36 cellular contexts compared by ENCODE assay signal in the genomic region with DNA sequence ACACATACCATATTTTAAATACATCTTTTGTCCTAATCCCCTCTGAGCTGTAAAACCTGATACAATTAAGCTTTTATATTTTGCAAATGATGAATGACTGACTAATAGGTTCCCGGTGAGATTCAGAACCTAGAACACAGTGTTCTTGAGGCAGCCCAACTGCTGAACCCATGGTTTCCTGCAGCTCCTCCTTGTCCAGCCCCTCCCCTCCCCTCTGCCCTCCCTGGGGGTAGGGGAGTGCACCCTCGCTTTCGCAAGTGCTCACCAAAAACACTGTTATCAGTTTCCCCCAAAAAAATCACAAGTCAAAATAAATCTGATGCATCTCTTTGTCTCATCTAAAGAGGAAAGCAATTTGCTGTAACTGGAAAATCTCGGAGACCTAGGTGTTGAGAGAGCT.
"Had no signal": no experiment of that assay in that cellular context is flagged by ENCODE, and none has a peak within 500 bp of the region (broad histone marks: within the 10 kb centered on the region; RNA-seq: fewer than 3 reads in every experiment).

No MANE protein-coding gene starts in this region.

- DNase-seq: activated CD4-positive, alpha-beta memory T cell treated with anti-CD3 and anti-CD28 coated beads, Interleukin-2, amount 10 ng/mL, durations not matched to agents 7 days and 5 days; activated CD4-positive, alpha-beta T cell treated with anti-CD3 and anti-CD28 coated beads for 1 hour; activated CD4-positive, alpha-beta T cell treated with anti-CD3 and anti-CD28 coated beads for 48 hours; activated CD4-positive, CD25-positive, alpha-beta regulatory T cell; activated CD8-positive, alpha-beta memory T cell treated with anti-CD3 and anti-CD28 coated beads for 24 hours; activated CD8-positive, alpha-beta memory T cell treated with anti-CD3 and anti-CD28 coated beads, Interleukin-2, amount 10 ng/mL, durations not matched to agents 7 days and 5 days; activated CD8-positive, alpha-beta memory T cell treated with anti-CD3 and anti-CD28 coated beads, Interleukin-2, amount 50 U/mL, for 48 hours; activated effector memory CD4-positive, alpha-beta T cell treated with anti-CD3 and anti-CD28 coated beads, Interleukin-2, amount 50 U/mL, for 16 hours; activated naive CD4-positive, alpha-beta T cell; activated naive CD4-positive, alpha-beta T cell treated with anti-CD3 and anti-CD28 coated beads, Interleukin-2, amount 50 U/mL, for 16 hours; activated naive CD8-positive, alpha-beta T cell treated with anti-CD3 and anti-CD28 coated beads for 36 hours; activated T-cell treated with anti-CD3 and anti-CD28 coated beads, Interleukin-2, amount 50 U/mL, for 72 hours; amniotic stem cell; NCI-H1092 treated with DMSO at 0.1 percent for 48 hours; NCI-H1417; NCI-H146; NCI-H187; NCI-H2029 treated with DMSO at 0.1 percent for 48 hours; NCI-H2107; NCI-H2171; NCI-H510A; NCI-H526; NCI-H748 treated with DMSO at 0.1 percent for 48 hours; NK-92 treated with Interleukin-12 subunit alpha and Interleukin-12 subunit beta, amount 100 ng/mL, for 24 hours; SIG-M5; SW 1271; T-helper 1 cell; T-helper 2 cell; T-helper 9 cell; WERI-Rb-1 had no signal

- H3K27ac ChIP-seq: PC-9, RWPE1, WERI-Rb-1 had no signal

- H3K27me3 ChIP-seq: ascending aorta had no signal

- ATAC-seq: activated CD8-positive, alpha-beta memory T cell treated with anti-CD3 and anti-CD28 coated beads, Interleukin-2, amount 10 ng/mL, durations not matched to agents 7 days and 5 days; activated T-cell treated with anti-CD3 and anti-CD28 coated beads, Interleukin-2, amount 50 U/mL, for 72 hours; activated T-helper 17 cell treated with anti-CD3 and anti-CD28 coated beads, Interleukin-2, amount 50 U/mL, for 72 hours; K562; Right ventricle myocardium inferior had no signal

- H3K9me3 ChIP-seq: ascending aorta had no signal

- H3K36me3 ChIP-seq: WERI-Rb-1 had no signal

- H3K4me3 ChIP-seq: ascending aorta, K562, PC-9 had no signal

- H3K4me2 ChIP-seq: PC-9 had no signal

- H2AFZ ChIP-seq: PC-9 had no signal
